ENCODE assay signal across 1 cellular context in the genomic region with DNA sequence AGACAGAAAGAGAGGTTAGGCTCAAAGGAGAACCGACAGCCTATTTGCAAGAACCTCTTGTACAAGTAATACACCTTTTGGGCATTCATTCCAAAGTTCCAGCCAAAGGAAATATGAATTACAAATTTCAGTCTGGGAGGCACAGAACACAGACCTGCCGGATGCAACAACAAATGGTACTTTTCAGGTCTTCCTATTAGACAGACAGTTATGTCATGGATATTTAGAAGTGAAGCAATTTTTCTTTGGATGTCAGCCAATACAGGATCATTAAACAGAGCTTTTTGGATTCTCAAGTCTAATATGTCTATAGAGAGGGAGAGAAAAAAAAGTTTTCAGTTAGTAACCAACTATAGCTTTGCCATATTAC.
TF ChIP-seq lines count a peak whose summit lies in the region.

No MANE protein-coding gene starts in this region.

TF ChIP-seq in HepG2, 621 proteins besides CTCF, POLR2A, EP300 and RAD21 (continued from another document):
- TF ChIP-seq, protein P1, sequence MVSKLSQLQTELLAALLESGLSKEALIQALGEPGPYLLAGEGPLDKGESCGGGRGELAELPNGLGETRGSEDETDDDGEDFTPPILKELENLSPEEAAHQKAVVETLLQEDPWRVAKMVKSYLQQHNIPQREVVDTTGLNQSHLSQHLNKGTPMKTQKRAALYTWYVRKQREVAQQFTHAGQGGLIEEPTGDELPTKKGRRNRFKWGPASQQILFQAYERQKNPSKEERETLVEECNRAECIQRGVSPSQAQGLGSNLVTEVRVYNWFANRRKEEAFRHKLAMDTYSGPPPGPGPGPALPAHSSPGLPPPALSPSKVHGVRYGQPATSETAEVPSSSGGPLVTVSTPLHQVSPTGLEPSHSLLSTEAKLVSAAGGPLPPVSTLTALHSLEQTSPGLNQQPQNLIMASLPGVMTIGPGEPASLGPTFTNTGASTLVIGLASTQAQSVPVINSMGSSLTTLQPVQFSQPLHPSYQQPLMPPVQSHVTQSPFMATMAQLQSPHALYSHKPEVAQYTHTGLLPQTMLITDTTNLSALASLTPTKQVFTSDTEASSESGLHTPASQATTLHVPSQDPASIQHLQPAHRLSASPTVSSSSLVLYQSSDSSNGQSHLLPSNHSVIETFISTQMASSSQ (IDR thresholded peaks at IDR 0.05; ENCODE audit: low read depth): no peak
- TF ChIP-seq, protein P1 (CRISPR knock-in tag; IDR thresholded peaks at IDR 0.05; ENCODE audit: borderline replicate concordance): no peak
- TF ChIP-seq ZNF431 (CRISPR knock-in tag; IDR thresholded peaks at IDR 0.05; ENCODE audit: borderline replicate concordance, low read depth): no peak
- no peak for TF ChIP-seq ZNF644 (CRISPR knock-in tag; IDR thresholded peaks at IDR 0.05; ENCODE audit: low read depth)
- TF ChIP-seq, protein P2, sequence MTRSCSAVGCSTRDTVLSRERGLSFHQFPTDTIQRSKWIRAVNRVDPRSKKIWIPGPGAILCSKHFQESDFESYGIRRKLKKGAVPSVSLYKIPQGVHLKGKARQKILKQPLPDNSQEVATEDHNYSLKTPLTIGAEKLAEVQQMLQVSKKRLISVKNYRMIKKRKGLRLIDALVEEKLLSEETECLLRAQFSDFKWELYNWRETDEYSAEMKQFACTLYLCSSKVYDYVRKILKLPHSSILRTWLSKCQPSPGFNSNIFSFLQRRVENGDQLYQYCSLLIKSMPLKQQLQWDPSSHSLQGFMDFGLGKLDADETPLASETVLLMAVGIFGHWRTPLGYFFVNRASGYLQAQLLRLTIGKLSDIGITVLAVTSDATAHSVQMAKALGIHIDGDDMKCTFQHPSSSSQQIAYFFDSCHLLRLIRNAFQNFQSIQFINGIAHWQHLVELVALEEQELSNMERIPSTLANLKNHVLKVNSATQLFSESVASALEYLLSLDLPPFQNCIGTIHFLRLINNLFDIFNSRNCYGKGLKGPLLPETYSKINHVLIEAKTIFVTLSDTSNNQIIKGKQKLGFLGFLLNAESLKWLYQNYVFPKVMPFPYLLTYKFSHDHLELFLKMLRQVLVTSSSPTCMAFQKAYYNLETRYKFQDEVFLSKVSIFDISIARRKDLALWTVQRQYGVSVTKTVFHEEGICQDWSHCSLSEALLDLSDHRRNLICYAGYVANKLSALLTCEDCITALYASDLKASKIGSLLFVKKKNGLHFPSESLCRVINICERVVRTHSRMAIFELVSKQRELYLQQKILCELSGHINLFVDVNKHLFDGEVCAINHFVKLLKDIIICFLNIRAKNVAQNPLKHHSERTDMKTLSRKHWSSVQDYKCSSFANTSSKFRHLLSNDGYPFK (CRISPR knock-in tag; IDR thresholded peaks at IDR 0.05; ENCODE audit: borderline replicate concordance): no peak
- TF ChIP-seq HNF4G (IDR thresholded peaks at IDR 0.05; ENCODE audit: borderline replicate concordance, low read depth, low read length): no peak
- no peak for TF ChIP-seq HNF4G (CRISPR knock-in tag; IDR thresholded peaks at IDR 0.05; ENCODE audit: borderline replicate concordance, low read depth)
- TF ChIP-seq MBD4 (IDR thresholded peaks at IDR 0.05; ENCODE audit: borderline replicate concordance, low read length): no peak
- TF ChIP-seq, protein P3, sequence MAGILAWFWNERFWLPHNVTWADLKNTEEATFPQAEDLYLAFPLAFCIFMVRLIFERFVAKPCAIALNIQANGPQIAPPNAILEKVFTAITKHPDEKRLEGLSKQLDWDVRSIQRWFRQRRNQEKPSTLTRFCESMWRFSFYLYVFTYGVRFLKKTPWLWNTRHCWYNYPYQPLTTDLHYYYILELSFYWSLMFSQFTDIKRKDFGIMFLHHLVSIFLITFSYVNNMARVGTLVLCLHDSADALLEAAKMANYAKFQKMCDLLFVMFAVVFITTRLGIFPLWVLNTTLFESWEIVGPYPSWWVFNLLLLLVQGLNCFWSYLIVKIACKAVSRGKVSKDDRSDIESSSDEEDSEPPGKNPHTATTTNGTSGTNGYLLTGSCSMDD (CRISPR knock-in tag; IDR thresholded peaks at IDR 0.05): no peak
- TF ChIP-seq TRIM24 (CRISPR knock-in tag; IDR thresholded peaks at IDR 0.05): no peak
- no peak for TF ChIP-seq CHCHD3 (CRISPR knock-in tag; IDR thresholded peaks at IDR 0.05)
- TF ChIP-seq, protein P4, sequence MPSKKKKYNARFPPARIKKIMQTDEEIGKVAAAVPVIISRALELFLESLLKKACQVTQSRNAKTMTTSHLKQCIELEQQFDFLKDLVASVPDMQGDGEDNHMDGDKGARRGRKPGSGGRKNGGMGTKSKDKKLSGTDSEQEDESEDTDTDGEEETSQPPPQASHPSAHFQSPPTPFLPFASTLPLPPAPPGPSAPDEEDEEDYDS (CRISPR knock-in tag; IDR thresholded peaks at IDR 0.05): no peak
